Comparison of ENCODE assay signal across 1 cellular context in the genomic region with DNA sequence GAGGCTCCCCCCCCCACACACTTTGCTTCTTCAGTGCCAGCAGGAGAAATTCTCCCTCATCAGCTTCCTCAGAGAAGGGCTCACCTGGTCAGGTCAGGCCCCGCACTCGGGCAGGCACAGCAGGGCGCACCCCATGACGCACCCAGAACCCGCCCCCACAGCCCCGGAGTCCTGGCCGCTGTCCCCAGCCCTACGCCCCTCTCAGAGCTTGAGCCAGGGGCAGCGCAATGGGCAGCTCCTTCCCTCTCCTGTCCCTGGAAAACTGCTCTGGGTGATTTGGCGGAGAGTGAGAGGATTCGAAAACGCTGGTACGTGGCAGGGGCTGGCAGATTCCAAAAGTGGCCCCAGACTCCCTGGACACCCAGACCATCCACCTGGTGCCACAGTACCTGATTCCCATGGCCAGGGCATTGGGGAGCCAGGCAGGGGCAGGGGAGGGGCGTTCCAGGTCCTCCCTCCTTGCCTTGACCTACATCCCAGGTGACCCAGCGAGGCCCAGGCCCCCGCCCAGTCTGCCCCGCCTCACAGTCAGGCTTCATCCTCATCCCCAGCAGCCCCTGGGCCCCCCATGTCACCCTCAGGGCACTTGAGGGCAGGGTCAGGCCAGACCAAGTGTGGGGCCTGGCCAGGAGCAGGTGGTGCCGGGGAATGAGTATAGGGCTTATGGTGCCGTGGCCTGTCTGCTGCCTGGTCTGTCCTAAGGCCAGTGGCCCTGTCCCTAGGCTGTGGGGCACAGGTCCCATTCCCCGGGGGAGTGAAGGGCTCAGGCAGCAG.
TF ChIP-seq lines count a peak whose summit lies in the region.

No MANE protein-coding gene starts in this region.

TF ChIP-seq in HEK293, 187 proteins besides CTCF, POLR2A, EP300 and RAD21:
- peak; percentile 37 for TF ChIP-seq KLF1 (tag by site-specific recombination; IDR thresholded peaks at IDR 0.05)
- peak; percentile 23; the same call in 1 of the 2 replicates for TF ChIP-seq GLIS2 (tag by site-specific recombination; IDR thresholded peaks at IDR 0.05)
- no peak for TF ChIP-seq ZNF624 (tag by site-specific recombination; IDR thresholded peaks at IDR 0.05)
